8 cellular contexts compared by ENCODE assay signal in the genomic region with DNA sequence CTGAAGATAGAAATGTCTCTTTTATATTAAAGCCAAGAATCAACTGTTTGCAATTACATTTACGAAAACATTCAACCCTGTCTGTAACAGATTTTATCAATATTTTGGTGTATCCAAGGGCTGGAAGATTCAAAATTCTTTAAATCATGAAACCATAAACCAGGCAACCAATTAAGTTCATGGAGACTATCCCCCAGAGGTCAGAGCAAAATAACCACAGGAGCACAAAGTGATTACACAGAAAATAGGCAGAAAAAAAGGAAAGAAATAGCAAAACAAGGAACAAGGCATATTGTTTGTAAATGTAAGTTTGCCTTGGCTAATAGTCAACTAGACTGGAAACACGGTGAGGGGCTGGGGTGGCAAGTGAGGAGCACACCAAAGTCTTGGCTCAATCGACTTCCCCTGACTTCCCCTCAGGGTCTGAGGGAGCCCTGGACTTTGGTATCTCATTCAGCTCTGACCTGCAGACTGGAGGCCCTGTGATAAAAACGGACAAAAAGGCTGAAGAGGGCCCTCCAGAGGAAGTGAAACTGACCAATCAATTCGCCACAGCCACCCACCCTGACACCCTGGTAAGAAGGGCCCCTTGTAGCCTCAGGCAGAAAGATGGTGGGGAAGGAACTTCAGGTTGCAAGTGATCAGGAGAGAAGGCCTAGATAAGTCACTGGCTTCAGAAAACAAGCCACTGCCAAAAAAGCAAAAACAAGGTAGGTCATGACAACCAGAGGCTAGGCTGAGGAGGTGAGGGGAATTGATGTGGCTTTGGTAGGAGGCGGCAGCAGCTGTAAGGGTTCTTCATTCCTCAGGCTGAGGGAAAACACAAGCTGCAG. TPM values are rescaled to one million over a fixed set of nuclear protein-coding genes. Genes with fewer than 3 reads are reported as not detected.
A peak's percentile ranks its signal among the peaks of the same experiment; 100 is the strongest.
DNase-seq lines count a peak whose midpoint lies in the region; ATAC-seq and TF ChIP-seq lines count a peak whose summit lies in the region.

No MANE protein-coding gene starts in this region.

- peaks cover 3 to 5% of the 10 kb centered on the region in 2 donors for H3K9me3 Mint-ChIP-seq in activated T-cell treated with anti-CD3 and anti-CD28 coated beads, Interleukin-2, amount 50 U/mL, for 72 hours
- H3K9me3 Mint-ChIP-seq in progenitor cell of endocrine pancreas (ENCODE audit: low read depth) = peaks cover 2% of the 10 kb centered on the region

- peak; percentile 32 for ATAC-seq in GM21360 (IDR thresholded peaks at IDR 0.05; ENCODE audit: unreplicated experiment)
- peak; percentile 12 to 39 for ATAC-seq in activated T-cell treated with anti-CD3 and anti-CD28 coated beads, Interleukin-2, amount 50 U/mL, for 72 hours (replicated peaks in 1 of 2)
- ATAC-seq in foreskin keratinocyte = no peak

- H3K9me3 ChIP-seq in BLaER1 treated with 17β-estradiol and CSF1 and Interleukin-3, amounts not matched to agents 10 nM and 100 nM (replicated peaks in 1 of 11) = peaks cover 0 to 4% (median 0%) of the 10 kb centered on the region in 11 experiments; a peak in 1 of 22 replicates

- peak overlapping the region; percentile 87 for H3K27ac Mint-ChIP-seq in activated T-cell treated with anti-CD3 and anti-CD28 coated beads, Interleukin-2, amount 50 U/mL, for 72 hours
- H3K27ac Mint-ChIP-seq in progenitor cell of endocrine pancreas = peak overlapping the region; percentile 95

- peak overlapping the region; percentile 29 to 99 (median 95); a peak in 21 of 22 replicates for H3K27ac ChIP-seq in BLaER1 treated with 17β-estradiol and CSF1 and Interleukin-3, amounts not matched to agents 10 nM and 100 nM
- peak overlapping the region; percentile 97 for H3K27ac ChIP-seq in foreskin keratinocyte

- DNase-seq in NCI-H526 treated with DMSO at 0.1 percent for 48 hours (lab: John Stamatoyannopoulos, UW) (peak; percentile 74), foreskin keratinocyte (no peak), progenitor cell of endocrine pancreas (ENCODE audit: low spot score, unreplicated experiment) (no peak), NCI-H226 (no peak), NCI-H2107 treated with DMSO at 0.1 percent for 48 hours (lab: John Stamatoyannopoulos, UW; ENCODE audit: unreplicated experiment) (no peak)
- peak; percentile 30 to 60 for DNase-seq in activated T-cell treated with anti-CD3 and anti-CD28 coated beads, Interleukin-2, amount 50 U/mL, for 72 hours

- H3K4me2 ChIP-seq in BLaER1 treated with 17β-estradiol and CSF1 and Interleukin-3, amounts not matched to agents 10 nM and 100 nM = peak overlapping the region; percentile 77 to 96 (median 93)

- peak overlapping the region; percentile 92 to 100 (median 96); a peak in 20 of 22 replicates for H3K9ac ChIP-seq in BLaER1 treated with 17β-estradiol and CSF1 and Interleukin-3, amounts not matched to agents 10 nM and 100 nM

- peak overlapping the region; percentile 90 to 95 for H3K4me3 Mint-ChIP-seq in activated T-cell treated with anti-CD3 and anti-CD28 coated beads, Interleukin-2, amount 50 U/mL, for 72 hours
- H3K4me3 Mint-ChIP-seq in progenitor cell of endocrine pancreas (ENCODE audit: low read depth) = peak overlapping the region; percentile 98

- peaks cover 0 to 15% (median 7%) of the 10 kb centered on the region in 11 experiments; a peak in 10 of 22 replicates for H3K36me3 ChIP-seq in BLaER1 treated with 17β-estradiol and CSF1 and Interleukin-3, amounts not matched to agents 10 nM and 100 nM

- peaks cover 46 to 59% (median 53%) of the 10 kb centered on the region in 10 experiments for H3K4me1 ChIP-seq in BLaER1 treated with 17β-estradiol and CSF1 and Interleukin-3, amounts not matched to agents 10 nM and 100 nM
- peaks cover 31% of the 10 kb centered on the region for H3K4me1 ChIP-seq in foreskin keratinocyte

- no peak for TF ChIP-seq CTCF in foreskin keratinocyte (conservative IDR thresholded peaks at IDR 0.05)
- no peak for TF ChIP-seq CTCF in progenitor cell of endocrine pancreas (IDR thresholded peaks at IDR 0.05; ENCODE audit: unreplicated experiment)

- H3K27me3 Mint-ChIP-seq in activated T-cell treated with anti-CD3 and anti-CD28 coated beads, Interleukin-2, amount 50 U/mL, for 72 hours (ENCODE audit: low read depth) = no peaks in the 10 kb centered on the region
- no peaks in the 10 kb centered on the region for H3K27me3 Mint-ChIP-seq in progenitor cell of endocrine pancreas

- H3K4me3 ChIP-seq in BLaER1 treated with 17β-estradiol and CSF1 and Interleukin-3, amounts not matched to agents 10 nM and 100 nM = peak overlapping the region; percentile 85 to 95 (median 92)

- H3K36me3 Mint-ChIP-seq in activated T-cell treated with anti-CD3 and anti-CD28 coated beads, Interleukin-2, amount 50 U/mL, for 72 hours (ENCODE audit: insufficient read depth in 2 of 2) = peaks cover 6 to 13% of the 10 kb centered on the region in 2 donors
- peaks cover 7% of the 10 kb centered on the region for H3K36me3 Mint-ChIP-seq in progenitor cell of endocrine pancreas (ENCODE audit: insufficient read depth)

- no peaks in the 10 kb centered on the region for H3K27me3 ChIP-seq in BLaER1 treated with 17β-estradiol and CSF1 and Interleukin-3, amounts not matched to agents 10 nM and 100 nM
- no peaks in the 10 kb centered on the region for H3K27me3 ChIP-seq in foreskin keratinocyte

- peaks cover 71% of the 10 kb centered on the region for H3K4me1 Mint-ChIP-seq in activated T-cell treated with anti-CD3 and anti-CD28 coated beads, Interleukin-2, amount 50 U/mL, for 72 hours (ENCODE audit: low read depth)
- peaks cover 48% of the 10 kb centered on the region for H3K4me1 Mint-ChIP-seq in progenitor cell of endocrine pancreas (ENCODE audit: low read depth)

- peaks cover 47 to 66% (median 58%) of the 10 kb centered on the region in 11 experiments for H4K20me1 ChIP-seq in BLaER1 treated with 17β-estradiol and CSF1 and Interleukin-3, amounts not matched to agents 10 nM and 100 nM

RNA-seq across cellular contexts. Expression of gene SIK3, which starts 1.9 kb away (rescaled TPM):
- total RNA-seq in activated T-cell treated with anti-CD3 and anti-CD28 coated beads, Interleukin-2, amount 50 U/mL, for 72 hours = 10 to 100 TPM; 21.4 to 26.3 TPM
- 16.4 and 17.2 TPM in 2 replicates for total RNA-seq in foreskin keratinocyte
- 5.9 and 6.8 TPM in 2 replicates for polyA plus RNA-seq in foreskin keratinocyte
- total RNA-seq in progenitor cell of endocrine pancreas = 61.0 and 68.0 TPM in 2 replicates

RNA-seq across cellular contexts. Expression of gene PAFAH1B2, which starts 47.7 kb away (rescaled TPM):
- 10 to 100 TPM; 56.7 to 64.3 TPM for total RNA-seq in activated T-cell treated with anti-CD3 and anti-CD28 coated beads, Interleukin-2, amount 50 U/mL, for 72 hours
- total RNA-seq in foreskin keratinocyte (107 and 113 TPM in 2 replicates), progenitor cell of endocrine pancreas (116 and 121 TPM in 2 replicates)
- polyA plus RNA-seq in foreskin keratinocyte = 41.2 and 42.8 TPM in 2 replicates

Comparison
In these comparisons a context has a peak if more than half of its experiments do, and no peak if none do; other contexts are left out.
1. DNase-seq: peak in NCI-H526 treated with DMSO at 0.1 percent for 48 hours (single experiment) and activated T-cell treated with anti-CD3 and anti-CD28 coated beads, Interleukin-2, amount 50 U/mL, for 72 hours (2 of 2); none in foreskin keratinocyte (0 of 2), progenitor cell of endocrine pancreas (single experiment), NCI-H226 (single experiment) and NCI-H2107 treated with DMSO at 0.1 percent for 48 hours (single experiment).